ENCODE assay signal across 1 cellular context in the genomic region with DNA sequence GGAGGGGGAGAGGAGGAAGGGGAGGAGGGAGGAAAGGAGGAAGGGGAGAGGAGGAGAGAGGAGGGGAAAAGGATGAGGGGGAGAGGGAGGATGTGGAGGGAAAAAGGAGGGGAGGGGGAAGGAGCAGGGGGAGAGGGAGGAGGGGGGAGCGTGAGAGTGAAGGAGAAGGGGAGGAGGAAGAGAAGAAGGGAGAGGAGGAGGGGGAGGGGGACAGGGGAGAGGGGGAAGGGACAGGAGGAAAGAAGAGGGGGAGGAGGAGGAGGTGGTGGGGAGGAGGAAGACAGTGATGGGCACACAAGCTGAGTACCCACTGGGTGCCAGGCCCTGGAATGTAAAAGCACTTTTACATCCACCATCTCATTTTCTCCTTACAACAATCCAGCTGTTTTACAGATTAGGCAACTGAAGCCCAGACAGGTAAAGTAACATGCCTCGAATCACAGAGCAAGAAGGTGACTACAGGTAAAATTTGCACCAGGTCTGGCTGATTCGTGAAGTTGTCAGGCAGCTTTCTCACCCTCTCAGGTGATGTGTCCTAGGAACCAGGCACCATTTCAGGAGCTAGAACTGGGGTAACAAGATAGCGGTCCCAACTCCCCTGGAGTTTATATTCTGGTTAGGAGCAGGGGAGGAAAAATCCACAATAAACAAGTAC.
TF ChIP-seq lines count a peak whose summit lies in the region.

No MANE protein-coding gene starts in this region.

TF ChIP-seq in liver, 16 proteins besides CTCF, POLR2A, EP300 and RAD21 (continued from another document):
- TF ChIP-seq EGR1 (IDR thresholded peaks at IDR 0.05; ENCODE audit: low read depth in 2 of 2) (no peak), HNF4A (conservative IDR thresholded peaks at IDR 0.05) (no peak), RXRA (IDR thresholded peaks at IDR 0.05) (no peak)
